8 cellular contexts compared by ENCODE assay signal in genomic region chr16:23905027-23905426, GRCh38.
A peak's percentile ranks its signal among the peaks of the same experiment; 100 is the strongest.
DNase-seq lines count a peak whose midpoint lies in the region; ATAC-seq, FAIRE-seq and TF ChIP-seq lines count a peak whose summit lies in the region.
"Had no signal": no experiment of that assay in that cellular context is flagged by ENCODE, and none has a peak within 500 bp of the region (broad histone marks: within the 10 kb centered on the region; RNA-seq: fewer than 3 reads in every experiment).

No MANE protein-coding gene starts in this region.

- no peak overlapping the region for H2BK15ac ChIP-seq in IMR-90 (ENCODE audit: low read depth, low read length)

- dilution Hi-C loops in IMR-90 (cut with HindIII; ENCODE audit: low sequenced_read_pairs, unreplicated experiment) = no loop called here

- no peak for TF ChIP-seq POLR2A in IMR-90 (IDR thresholded peaks at IDR 0.05; ENCODE audit: low read depth, low read length)

- H3K27me3 ChIP-seq in IMR-90 (ENCODE audit: control insufficient read depth, insufficient read depth, low read length) (no peaks in the 10 kb centered on the region), kidney epithelial cell (ENCODE audit: control insufficient read depth, insufficient read depth, low read length) (no peaks in the 10 kb centered on the region), upper lobe of right lung (no peaks in the 10 kb centered on the region)

- TF ChIP-seq CTCF in IMR-90 (conservative IDR thresholded peaks at IDR 0.05; ENCODE audit: low read depth, low read length) (no peak), kidney epithelial cell (IDR thresholded peaks at IDR 0.05; ENCODE audit: insufficient read depth, low read length, poor library complexity, severe bottlenecking) (no peak), upper lobe of right lung (IDR thresholded peaks at IDR 0.05) (no peak)

- no peak overlapping the region for H3K14ac ChIP-seq in IMR-90 (replicated peaks; ENCODE audit: low read depth, low read length)

- TF ChIP-seq RAD21 in IMR-90 (IDR thresholded peaks at IDR 0.05; ENCODE audit: low read length) = no peak

- H3K9me3 ChIP-seq in IMR-90 (ENCODE audit: control insufficient read depth, insufficient read depth, low read length) = no peaks in the 10 kb centered on the region
- H3K9me3 ChIP-seq in upper lobe of right lung = no peaks in the 10 kb centered on the region

- H3K4me2 ChIP-seq in IMR-90 (ENCODE audit: low read depth, low read length) = no peak overlapping the region

- no peak overlapping the region for H2BK120ac ChIP-seq in IMR-90 (ENCODE audit: low read depth, low read length)

- no peaks in the 10 kb centered on the region for H3K36me3 ChIP-seq in IMR-90 (ENCODE audit: control insufficient read depth, insufficient read depth, low read length)
- no peaks in the 10 kb centered on the region for H3K36me3 ChIP-seq in kidney epithelial cell (ENCODE audit: control insufficient read depth, insufficient read depth, low read length)
- no peaks in the 10 kb centered on the region for H3K36me3 ChIP-seq in upper lobe of right lung

- no peak overlapping the region for H4K8ac ChIP-seq in IMR-90 (ENCODE audit: low read depth in 2 of 2, low read length in 2 of 2)

- in situ Hi-C loops in IMR-90 (cut with MboI; ENCODE audit: low sequenced_read_pairs) = no loop called here

- POLR2A ChIA-PET in IMR-90 (lab: Charles Lee; ENCODE audit: unreplicated experiment) = no interaction called here

- no peaks in the 10 kb centered on the region for H3K4me1 ChIP-seq in IMR-90 (ENCODE audit: control insufficient read depth, insufficient read depth, low read length)
- no peaks in the 10 kb centered on the region for H3K4me1 ChIP-seq in upper lobe of right lung

- CTCF ChIA-PET in IMR-90 (lab: Yijun Ruan, JAX) = interaction anchor here (0.9 kb wide), 1 partner anchor 18 kb away, joined by 3 read pairs; no protein-coding TSS in a partner anchor

- BruUV-seq in IMR-90 (replicated peaks; lab: Mats Ljungman, UMichigan) = no TSS peak

- H2BK5ac ChIP-seq in IMR-90 (ENCODE audit: low read depth, low read length, poor library complexity, severe bottlenecking) = no peak overlapping the region

- H3K9ac ChIP-seq in IMR-90 (ENCODE audit: low read depth, low read length) = no peak overlapping the region

- no peak overlapping the region for H4K91ac ChIP-seq in IMR-90 (ENCODE audit: insufficient read depth, low read depth, low read length)

- no peak overlapping the region for H2AK9ac ChIP-seq in IMR-90 (replicated peaks; ENCODE audit: low read depth, low read length, poor library complexity)

- H3K18ac ChIP-seq in IMR-90 (ENCODE audit: low read depth, low read length) = no peak overlapping the region

- no peak overlapping the region for H3K4ac ChIP-seq in IMR-90 (ENCODE audit: low read depth, low read length)

- intact Hi-C loops in IMR-90 (cut with micrococcal nuclease) (loop anchor here (5.0 kb wide), 1 partner anchor 68 kb away; the partner anchor contains the start of gene PRKCB), upper lobe of right lung (cut with DNase I) (no loop called here)

- H3K4me3 ChIP-seq in IMR-90 (ENCODE audit: insufficient read depth, low read depth, low read length) (no peak overlapping the region), kidney epithelial cell (ENCODE audit: low read depth, low read length) (no peak overlapping the region), upper lobe of right lung (no peak overlapping the region)

- no peaks in the 10 kb centered on the region for H4K20me1 ChIP-seq in IMR-90 (ENCODE audit: insufficient read depth, low read length)

- ATAC-seq in IMR-90 (ENCODE audit: low read depth) (peak; percentile 100), upper lobe of right lung (peak; percentile 85), GM21423 (IDR thresholded peaks at IDR 0.05; ENCODE audit: unreplicated experiment) (no peak)

- FAIRE-seq in RCC 7860 (lab: Jason Lieb, UNC) = no peak

- no peak overlapping the region for H4K5ac ChIP-seq in IMR-90 (ENCODE audit: low read depth, low read length)

- no peak overlapping the region for H3K27ac ChIP-seq in IMR-90 (ENCODE audit: insufficient read depth, low read length)
- H3K27ac ChIP-seq in upper lobe of right lung = no peak overlapping the region

- no peaks in the 10 kb centered on the region for H3K9me1 ChIP-seq in IMR-90 (ENCODE audit: insufficient read depth, low read length)

- WGBS in IMR-90 (ENCODE audit: extremely low coverage in 2 of 2, insufficient read length in 1 of 2), 2 experiments = 0% methylated on average over 1 of the region's 8 CpGs; no CpG with 5 or more reads in 1 of the 2 experiments

- H2AFZ ChIP-seq in IMR-90 (replicated peaks; ENCODE audit: low read length, poor library complexity) = no peak overlapping the region

- peak; percentile 70 for DNase-seq in IMR-90
- DNase-seq in cerebellum (ENCODE audit: low spot score) = peak; percentile 56
- peak; percentile 25 for DNase-seq in kidney epithelial cell (ENCODE audit: low read depth)
- no peak for DNase-seq in upper lobe of right lung
- DNase-seq in RCC 7860 (ENCODE audit: low spot score) = no peak
- no peak for DNase-seq in NCI-H2227 treated with DMSO at 0.1 percent for 48 hours (lab: John Stamatoyannopoulos, UW)
- DNase-seq: activated CD4-positive, alpha-beta T cell treated with anti-CD3 and anti-CD28 coated beads, Interleukin-2, amount 50 U/mL, for 1 hour had no signal

- H3K56ac ChIP-seq in IMR-90 (ENCODE audit: extremely low read depth, insufficient read depth, low read length) = no peak overlapping the region

- H3K79me1 ChIP-seq in IMR-90 (ENCODE audit: low read depth in 1 of 2, low read length in 2 of 2) = no peaks in the 10 kb centered on the region

- no peak overlapping the region for H2AK5ac ChIP-seq in IMR-90 (ENCODE audit: low read depth, low read length)

- no peak overlapping the region for H3K23ac ChIP-seq in IMR-90 (ENCODE audit: low read depth, low read length)

- H2BK20ac ChIP-seq in IMR-90 (ENCODE audit: low read depth, low read length) = no peak overlapping the region

TF ChIP-seq in IMR-90, 13 proteins besides CTCF, POLR2A, EP300 and RAD21:
- TF ChIP-seq BHLHE40 (IDR thresholded peaks at IDR 0.05; ENCODE audit: low read depth, low read length) = peak; percentile 12; the same call in 1 of the 2 replicates
- 0 out of 2 replicates have a peak, but pooled peaks have one; percentile 0 for TF ChIP-seq CEBPB (IDR thresholded peaks at IDR 0.05; ENCODE audit: low read depth, low read length)
- no peak for TF ChIP-seq MAFK (IDR thresholded peaks at IDR 0.05; ENCODE audit: low read depth, low read length)
TF ChIP-seq in IMR-90: peak in this region for 2.

Comparison
In these comparisons a context has a peak if more than half of its experiments do, and no peak if none do; other contexts are left out.
1. DNase-seq: peak in IMR-90 (single experiment), cerebellum (single experiment) and kidney epithelial cell (single experiment); none in upper lobe of right lung (single experiment), RCC 7860 (single experiment) and NCI-H2227 treated with DMSO at 0.1 percent for 48 hours (single experiment).